In genomic region chr10:132142396-132143161, GRCh38 we compare ENCODE assay signal across 8 cellular contexts. TPM values are rescaled to one million over a fixed set of nuclear protein-coding genes. Genes with fewer than 3 reads are reported as not detected.
A peak's percentile ranks its signal among the peaks of the same experiment; 100 is the strongest.
DNase-seq lines count a peak whose midpoint lies in the region; ATAC-seq and TF ChIP-seq lines count a peak whose summit lies in the region.

No MANE protein-coding gene starts in this region.

- TF ChIP-seq CTCF in Caco-2 (IDR thresholded peaks at IDR 0.05; ENCODE audit: insufficient read depth in 1 of 2, low read depth in 1 of 2, low read length in 1 of 2, severe bottlenecking in 1 of 2, unreplicated experiment in 1 of 2) = peak; percentile 94 to 95

- no peaks in the 10 kb centered on the region for H3K9me3 Mint-ChIP-seq in Caco-2 (ENCODE audit: unreplicated experiment)

- no peak overlapping the region for H3K4me3 Mint-ChIP-seq in Caco-2 (ENCODE audit: unreplicated experiment)

- no peaks in the 10 kb centered on the region for H3K9me3 ChIP-seq in Caco-2

- H3K4me1 Mint-ChIP-seq in Caco-2 (ENCODE audit: low read depth, unreplicated experiment) = no peaks in the 10 kb centered on the region

- POLR2A ChIA-PET in Caco-2 (lab: Charles Lee) = no interaction called here

- intact Hi-C loops in Caco-2 (cut with micrococcal nuclease; ENCODE audit: unreplicated experiment) (loop anchor here (1.0 to 10.0 kb wide), 4 partner anchors 41 to 257 kb away; partner anchors contain the start of gene BNIP3), Right ventricle myocardium superior (cut with DNase I) (loop anchor here (5.0 kb wide), 1 partner anchor 255 kb away; no protein-coding TSS in a partner anchor)

- no TSS peak for BruUV-seq in Caco-2 (replicated peaks; lab: Mats Ljungman, UMichigan)

- H3K27me3 ChIP-seq in Caco-2 (replicated peaks; ENCODE audit: control insufficient read depth, insufficient read depth, low read length) = no peaks in the 10 kb centered on the region

- CTCF ChIA-PET in Caco-2 (lab: Charles Lee) = interaction anchor here (0.6 to 1.4 kb wide), 6 partner anchors 29 to 119 kb away, joined by 3 to 11 read pairs (median 4); partner anchors contain the start of gene JAKMIP3

- DNase-seq in Caco-2 = peak; percentile 64 to 78
- DNase-seq in OCI-M1 (lab: John Stamatoyannopoulos, UW) = peak; percentile 57
- peak; percentile 83 for DNase-seq in activated effector memory CD4-positive, alpha-beta T cell treated with anti-CD3 and anti-CD28 coated beads, Interleukin-2, amount 50 U/mL, for 16 hours
- DNase-seq in Right ventricle myocardium superior = peak; percentile 61
- DNase-seq in retina = peak; percentile 59
- no peak for DNase-seq in NCI-H128 (lab: John Stamatoyannopoulos, UW; ENCODE audit: unreplicated experiment)

- no peaks in the 10 kb centered on the region for H3K36me3 ChIP-seq in Caco-2 (ENCODE audit: control insufficient read depth, insufficient read depth, low read length)

- no peaks in the 10 kb centered on the region for H3K4me1 ChIP-seq in Caco-2

- H3K36me3 Mint-ChIP-seq in Caco-2 (ENCODE audit: insufficient read depth, unreplicated experiment) = no peaks in the 10 kb centered on the region

- no peaks in the 10 kb centered on the region for H3K27me3 Mint-ChIP-seq in Caco-2 (ENCODE audit: insufficient read depth, unreplicated experiment)

- ATAC-seq in GM21423 (IDR thresholded peaks at IDR 0.05; ENCODE audit: unreplicated experiment) (peak; percentile 55), Right ventricle myocardium superior (ENCODE audit: poor library complexity) (peak; percentile 88), HG03442 (IDR thresholded peaks at IDR 0.05; ENCODE audit: unreplicated experiment) (no peak)

- no peak overlapping the region for H3K4me3 ChIP-seq in Caco-2 (ENCODE audit: low read depth, low read length)

- H3K27ac Mint-ChIP-seq in Caco-2 (ENCODE audit: unreplicated experiment) = no peak overlapping the region

RNA-seq across cellular contexts. Expression of gene DPYSL4, which starts 44.2 kb away (rescaled TPM):
- total RNA-seq in Caco-2 (2022) (0.12 TPM in 1 of 2 replicates, not detected in the other), Right ventricle myocardium superior (31.7 TPM)

Comparison
In these comparisons a context has a peak if more than half of its experiments do, and no peak if none do; other contexts are left out.
1. RNA of gene DPYSL4, which starts 44.2 kb away (total RNA-seq): 31.7 TPM in Right ventricle myocardium superior (single experiment); 0.12 TPM in Caco-2; every median in the first group is over 10 times any median in the second.